ENCODE assay signal across 13 cellular contexts in genomic region chr9:96176901-96177718, GRCh38.
A peak's percentile ranks its signal among the peaks of the same experiment; 100 is the strongest.
DNase-seq lines count a peak whose midpoint lies in the region; ATAC-seq and TF ChIP-seq lines count a peak whose summit lies in the region.
"Had no signal": no experiment of that assay in that cellular context is flagged by ENCODE, and none has a peak within 500 bp of the region (broad histone marks: within the 10 kb centered on the region; RNA-seq: fewer than 3 reads in every experiment).

No MANE protein-coding gene starts in this region.

- no peaks in the 10 kb centered on the region for H3K9me3 Mint-ChIP-seq in nephron progenitor cell
- H3K9me3 Mint-ChIP-seq in T-helper 2 cell treated with Interferon-gamma antibody and Interleukin-4, amounts not matched to agents 5 μg/mL and 100 μg/mL, for 36 hours, result no peaks in the 10 kb centered on the region
- H3K9me3 Mint-ChIP-seq: dendritic cell treated with granulocyte-macrophage colony-stimulating factor and Interleukin-4, amounts not matched to agents 40 ng/mL and 50 ng/mL, for 4 days had no signal

- peaks cover 31% of the 10 kb centered on the region for H3K27me3 Mint-ChIP-seq in nephron progenitor cell (ENCODE audit: low read depth, poor library complexity)
- peaks cover 43% of the 10 kb centered on the region for H3K27me3 Mint-ChIP-seq in T-helper 2 cell treated with Interferon-gamma antibody and Interleukin-4, amounts not matched to agents 5 μg/mL and 100 μg/mL, for 36 hours (ENCODE audit: low read depth)

- H3K27me3 ChIP-seq in aorta (ENCODE audit: control insufficient read depth in 1 of 2, insufficient read depth in 2 of 2, low read length in 1 of 2), result no peaks in the 10 kb centered on the region

- H3K27ac Mint-ChIP-seq in nephron progenitor cell, result no peak overlapping the region
- H3K27ac Mint-ChIP-seq in T-helper 2 cell treated with Interferon-gamma antibody and Interleukin-4, amounts not matched to agents 5 μg/mL and 100 μg/mL, for 36 hours, result no peak overlapping the region
- H3K27ac Mint-ChIP-seq: dendritic cell treated with granulocyte-macrophage colony-stimulating factor and Interleukin-4, amounts not matched to agents 40 ng/mL and 50 ng/mL, for 4 days had no signal

- no peak overlapping the region for H3K4me3 ChIP-seq in aorta (ENCODE audit: low read length in 2 of 2)
- H3K4me3 ChIP-seq: smooth muscle cell had no signal

- no peak overlapping the region for H3K27ac ChIP-seq in aorta (ENCODE audit: low read depth in 1 of 2, low read length in 2 of 2)

- no peak for TF ChIP-seq CTCF in nephron progenitor cell (IDR thresholded peaks at IDR 0.05)

- ATAC-seq in Right ventricle myocardium inferior (no peak), aorta (ENCODE audit: low FRiP score) (peak; percentile 52), GM21529 (IDR thresholded peaks at IDR 0.05; ENCODE audit: unreplicated experiment) (no peak)

- H3K36me3 ChIP-seq in aorta (ENCODE audit: control insufficient read depth in 1 of 2, insufficient read depth in 2 of 2, low read length in 1 of 2), result no peaks in the 10 kb centered on the region

- DNase-seq in cardiac septum (ENCODE audit: low spot score) (peak; percentile 54), Right ventricle myocardium inferior (ENCODE audit: missing footprints) (no peak), fibroblast of the conjunctiva (ENCODE audit: low read depth) (peak; percentile 36), nephron progenitor cell (peak; percentile 23), aorta (peak in 1 of 2 donors; percentile 76), DMS79 treated with DMSO at 0.1 percent for 48 hours (lab: John Stamatoyannopoulos, UW) (no peak)
- no peak for DNase-seq in T-helper 2 cell treated with Interferon-gamma antibody and Interleukin-4, amounts not matched to agents 5 μg/mL and 100 μg/mL, for 36 hours (ENCODE audit: low spot score)
- DNase-seq: activated naive CD4-positive, alpha-beta T cell treated with anti-CD3 and anti-CD28 coated beads, Interleukin-2, amount 50 U/mL, for 16 hours; Karpas-422; T-helper 2 cell had no signal

- intact Hi-C loops in cardiac septum (cut with DNase I) (no loop called here), Right ventricle myocardium inferior (cut with DNase I) (no loop called here), aorta (cut with DNase I) (no loop called here)

- H3K4me1 Mint-ChIP-seq in nephron progenitor cell, result peaks cover 17% of the 10 kb centered on the region
- H3K4me1 Mint-ChIP-seq in T-helper 2 cell treated with Interferon-gamma antibody and Interleukin-4, amounts not matched to agents 5 μg/mL and 100 μg/mL, for 36 hours (ENCODE audit: low read depth), result no peaks in the 10 kb centered on the region

- WGBS in aorta, 2 donors, result 4 to 6% methylated on average over 11 of the region's 11 CpGs

- H3K4me3 Mint-ChIP-seq in nephron progenitor cell, result no peak overlapping the region
- H3K4me3 Mint-ChIP-seq in T-helper 2 cell treated with Interferon-gamma antibody and Interleukin-4, amounts not matched to agents 5 μg/mL and 100 μg/mL, for 36 hours, result no peak overlapping the region
- H3K4me3 Mint-ChIP-seq: dendritic cell treated with granulocyte-macrophage colony-stimulating factor and Interleukin-4, amounts not matched to agents 40 ng/mL and 50 ng/mL, for 4 days had no signal

- H3K4me1 ChIP-seq in aorta (ENCODE audit: control insufficient read depth in 1 of 2, insufficient read depth in 2 of 2, low read length in 2 of 2), result no peaks in the 10 kb centered on the region

- no peaks in the 10 kb centered on the region for H3K9me3 ChIP-seq in aorta (ENCODE audit: control insufficient read depth, low read length)

- H3K36me3 Mint-ChIP-seq in nephron progenitor cell (ENCODE audit: low read depth), result no peaks in the 10 kb centered on the region
- H3K36me3 Mint-ChIP-seq in T-helper 2 cell treated with Interferon-gamma antibody and Interleukin-4, amounts not matched to agents 5 μg/mL and 100 μg/mL, for 36 hours (ENCODE audit: low read depth), result no peaks in the 10 kb centered on the region

Comparison
In these comparisons a context has a peak if more than half of its experiments do, and no peak if none do; other contexts are left out.
1. DNase-seq: peak in cardiac septum (single experiment), fibroblast of the conjunctiva (single experiment) and nephron progenitor cell (single experiment); none in Right ventricle myocardium inferior (single experiment), T-helper 2 cell treated with Interferon-gamma antibody and Interleukin-4, amounts not matched to agents 5 μg/mL and 100 μg/mL, for 36 hours (single experiment) and DMS79 treated with DMSO at 0.1 percent for 48 hours (single experiment).